ENCODE assay signal across 8 cellular contexts in genomic region chr15:50181983-50182232, GRCh38. TPM values are rescaled to one million over a fixed set of nuclear protein-coding genes. Genes with fewer than 3 reads are reported as not detected.
DNase-seq lines count a peak whose midpoint lies in the region; ATAC-seq and TF ChIP-seq lines count a peak whose summit lies in the region.

Gene SLC27A2, plus strand, starts transcription at chr15:50182196. Its CDS starts 232 bp downstream, at chr15:50182428.

- DNase-seq in AG09319 (ENCODE audit: extremely low read depth, low read depth) = no peak
- DNase-seq in T-helper 9 cell = peak; percentile 19
- peak; percentile 49 for DNase-seq in Right ventricle myocardium superior
- peak; percentile 64 for DNase-seq in progenitor cell of endocrine pancreas (ENCODE audit: low spot score, unreplicated experiment)
- DNase-seq in DMS 273 treated with DMSO at 0.1 percent for 48 hours (lab: John Stamatoyannopoulos, UW) = no peak

- H3K27me3 Mint-ChIP-seq in progenitor cell of endocrine pancreas = peaks cover 47% of the 10 kb centered on the region

- intact Hi-C loops in Right ventricle myocardium superior (cut with DNase I) = no loop called here

- peaks cover 6% of the 10 kb centered on the region for H3K4me1 Mint-ChIP-seq in progenitor cell of endocrine pancreas (ENCODE audit: low read depth)

- ATAC-seq in GM18505 (IDR thresholded peaks at IDR 0.05; ENCODE audit: unreplicated experiment) = peak; percentile 54
- peak; percentile 52 for ATAC-seq in HG03460 (IDR thresholded peaks at IDR 0.05; ENCODE audit: unreplicated experiment)
- ATAC-seq in Right ventricle myocardium superior (ENCODE audit: poor library complexity) = peak; percentile 77
- ATAC-seq in HG03196 (IDR thresholded peaks at IDR 0.05; ENCODE audit: unreplicated experiment) = no peak

- TF ChIP-seq CTCF in AG09319 (IDR thresholded peaks at IDR 0.05; ENCODE audit: low read depth, low read length) = peak; percentile 27
- TF ChIP-seq CTCF in progenitor cell of endocrine pancreas (IDR thresholded peaks at IDR 0.05; ENCODE audit: unreplicated experiment) = peak; percentile 57

- TF ChIP-seq POLR2A in GM18505 (IDR thresholded peaks at IDR 0.05; ENCODE audit: borderline replicate concordance, extremely low read depth, insufficient read depth, insufficient read length) = no peak

- peak within 1 kb of the TSS; percentile 94 for H3K4me3 Mint-ChIP-seq in progenitor cell of endocrine pancreas (ENCODE audit: low read depth)

- peak within 1 kb of the TSS; percentile 88 for H3K27ac Mint-ChIP-seq in progenitor cell of endocrine pancreas

- H3K36me3 Mint-ChIP-seq in progenitor cell of endocrine pancreas (ENCODE audit: insufficient read depth) = no peaks in the 10 kb centered on the region

- no peaks in the 10 kb centered on the region for H3K9me3 Mint-ChIP-seq in progenitor cell of endocrine pancreas (ENCODE audit: low read depth)

RNA-seq across cellular contexts. Expression of gene SLC27A2, which starts in this region (rescaled TPM):
- 0.24 TPM for total RNA-seq in Right ventricle myocardium superior
- 10.3 and 10.6 TPM in 2 replicates for total RNA-seq in progenitor cell of endocrine pancreas

Comparison
In these comparisons a context has a peak if more than half of its experiments do, and no peak if none do; other contexts are left out.
1. Peak in DNase-seq and ATAC-seq in Right ventricle myocardium superior; RNA of the gene not detected or under 1 TPM.
2. DNase-seq: peak in T-helper 9 cell (single experiment) and progenitor cell of endocrine pancreas (single experiment); none in AG09319 (single experiment) and DMS 273 treated with DMSO at 0.1 percent for 48 hours (single experiment).